Comparison of ENCODE assay signal across 1 cellular context in the genomic region with DNA sequence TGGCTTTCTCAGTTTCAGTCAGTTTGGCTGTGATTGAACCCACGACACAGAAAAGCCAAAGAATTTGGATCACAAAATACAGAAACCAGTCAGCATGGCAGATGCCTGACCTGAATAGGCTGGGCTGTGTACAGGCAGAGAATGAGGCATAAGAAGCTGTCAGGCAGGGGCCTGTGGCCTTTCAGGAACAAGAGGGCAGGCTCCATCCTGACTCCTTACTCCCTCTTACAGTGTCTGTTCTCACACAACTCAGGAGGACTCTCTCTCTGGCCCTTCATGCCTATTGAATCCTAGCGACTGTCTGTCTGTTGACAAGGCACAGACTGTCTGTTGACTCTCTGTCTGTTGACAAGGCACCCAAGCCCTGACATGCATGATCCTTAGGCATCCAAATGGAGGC.
TF ChIP-seq lines count a peak whose summit lies in the region.

No MANE protein-coding gene starts in this region.

TF ChIP-seq in H1, 55 proteins besides CTCF, POLR2A, EP300 and RAD21:
- no peak for TF ChIP-seq RXRA (IDR thresholded peaks at IDR 0.05; ENCODE audit: insufficient read depth, low read depth, low read length)
- TF ChIP-seq, protein P1, sequence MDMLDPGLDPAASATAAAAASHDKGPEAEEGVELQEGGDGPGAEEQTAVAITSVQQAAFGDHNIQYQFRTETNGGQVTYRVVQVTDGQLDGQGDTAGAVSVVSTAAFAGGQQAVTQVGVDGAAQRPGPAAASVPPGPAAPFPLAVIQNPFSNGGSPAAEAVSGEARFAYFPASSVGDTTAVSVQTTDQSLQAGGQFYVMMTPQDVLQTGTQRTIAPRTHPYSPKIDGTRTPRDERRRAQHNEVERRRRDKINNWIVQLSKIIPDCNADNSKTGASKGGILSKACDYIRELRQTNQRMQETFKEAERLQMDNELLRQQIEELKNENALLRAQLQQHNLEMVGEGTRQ (IDR thresholded peaks at IDR 0.05; ENCODE audit: low read length): no peak
- TF ChIP-seq BRCA1 (IDR thresholded peaks at IDR 0.05; ENCODE audit: low read depth, low read length): no peak
- TF ChIP-seq, protein P2, sequence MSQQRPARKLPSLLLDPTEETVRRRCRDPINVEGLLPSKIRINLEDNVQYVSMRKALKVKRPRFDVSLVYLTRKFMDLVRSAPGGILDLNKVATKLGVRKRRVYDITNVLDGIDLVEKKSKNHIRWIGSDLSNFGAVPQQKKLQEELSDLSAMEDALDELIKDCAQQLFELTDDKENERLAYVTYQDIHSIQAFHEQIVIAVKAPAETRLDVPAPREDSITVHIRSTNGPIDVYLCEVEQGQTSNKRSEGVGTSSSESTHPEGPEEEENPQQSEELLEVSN (IDR thresholded peaks at IDR 0.05): no peak
- no peak for TF ChIP-seq EZH2 (IDR thresholded peaks at IDR 0.05; ENCODE audit: low read depth, low read length, severe bottlenecking)
